ENCODE assay signal across 22 cellular contexts in the genomic region with DNA sequence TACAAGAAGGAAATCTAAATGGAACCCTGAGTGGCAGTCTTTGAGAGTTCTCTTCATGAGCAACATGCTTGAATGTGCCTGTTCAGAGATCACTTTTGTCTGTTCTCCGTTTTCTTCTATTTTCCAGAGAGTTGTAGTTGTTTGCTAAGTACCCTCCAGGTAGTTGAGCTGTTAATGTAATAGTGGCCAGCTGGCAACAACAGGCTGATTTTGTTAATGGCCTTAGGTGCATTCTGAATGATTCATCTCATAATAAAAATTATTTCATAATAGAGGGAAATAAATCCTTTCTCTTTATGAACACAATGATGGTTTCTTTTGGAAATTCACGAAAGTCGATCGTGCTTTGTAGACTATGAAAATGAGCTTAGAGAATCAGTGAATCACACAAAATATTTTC.
"Had no signal": no experiment of that assay in that cellular context is flagged by ENCODE, and none has a peak within 500 bp of the region (broad histone marks: within the 10 kb centered on the region; RNA-seq: fewer than 3 reads in every experiment).

No MANE protein-coding gene starts in this region.

- H3K4me2 ChIP-seq: smooth muscle cell had no signal

- H3K4me1 ChIP-seq: left ventricle myocardium inferior, right atrium auricular region, right lobe of liver, tibial nerve, uterus had no signal

- H3K9me3 ChIP-seq: left ventricle myocardium inferior, mucosa of descending colon, ovary, right atrium auricular region, right lobe of liver, tibial nerve, uterus had no signal

- DNase-seq: hypothalamus; immature natural killer cell; left ventricle myocardium inferior; midbrain; mucosa of descending colon; naive thymus-derived CD4-positive, alpha-beta T cell; ovary; right lobe of liver; stimulated activated CD4-positive, alpha-beta T cell treated with anti-CD3 and anti-CD28 coated beads, Interleukin-1b, Interleukin-23, amount 100 ng/mL, for 48 hours; stimulated activated CD4-positive, alpha-beta T cell treated with anti-CD3 and anti-CD28 coated beads, Interleukin-2, amount 100 ng/mL, for 48 hours; stimulated activated CD4-positive, alpha-beta T cell treated with anti-CD3 and anti-CD28 coated beads, Interleukin-4, amount 100 ng/mL, for 4 hours; stimulated activated CD8-positive, alpha-beta memory T cell treated with anti-CD3 and anti-CD28 coated beads, Interleukin-4, amount 100 ng/mL, for 48 hours; stimulated activated naive CD4-positive, alpha-beta T cell treated with Interleukin-2 at 50 U/mL for 16 hours; stimulated activated naive CD8-positive, alpha-beta T cell treated with anti-CD3 and anti-CD28 coated beads, Interleukin-15, amount 100 ng/mL, for 72 hours; substantia nigra; uterus had no signal

- ATAC-seq: mucosa of descending colon; naive thymus-derived CD4-positive, alpha-beta T cell; natural killer cell treated with Interleukin-12 subunit alpha and Interleukin-12 subunit beta and Interleukin-15 and Interleukin-18, amount 100 ng/mL, for 72 hours; right lobe of liver; stimulated activated memory B cell treated with anti-CD40 and anti-IgM and Interleukin-4, amounts not matched to agents 10 μg/mL and 1 μg/mL and 100 μg/mL, for 72 hours; stimulated activated naive CD8-positive, alpha-beta T cell treated with anti-CD3 and anti-CD28 coated beads, Interleukin-15, amount 100 ng/mL, for 72 hours had no signal

- H3K27ac ChIP-seq: left ventricle myocardium inferior, ovary, right atrium auricular region, right lobe of liver, tibial nerve, uterus had no signal

- H3K4me3 ChIP-seq: left ventricle myocardium inferior, lung, mucosa of descending colon, ovary, right atrium auricular region, right lobe of liver, smooth muscle cell, tibial nerve, uterus had no signal

- H3K27me3 ChIP-seq: ovary, right atrium auricular region, right lobe of liver, tibial nerve, uterus had no signal

- H3K36me3 ChIP-seq: left ventricle myocardium inferior, ovary, right atrium auricular region, right lobe of liver, tibial nerve, uterus had no signal
